Comparison of ENCODE assay signal across 25 cellular contexts in genomic region chr4:172898715-172899114, GRCh38.
DNase-seq lines count a peak whose midpoint lies in the region; ATAC-seq, FAIRE-seq and TF ChIP-seq lines count a peak whose summit lies in the region.
"Had no signal": no experiment of that assay in that cellular context is flagged by ENCODE, and none has a peak within 500 bp of the region (broad histone marks: within the 10 kb centered on the region; RNA-seq: fewer than 3 reads in every experiment).

No MANE protein-coding gene starts in this region.

- no peak overlapping the region for H3K9ac ChIP-seq in SK-N-MC (ENCODE audit: insufficient read length)
- H3K9ac ChIP-seq: BLaER1, GM23248, KMS-11 had no signal

- H3K4me1 Mint-ChIP-seq in Calu3 (ENCODE audit: low read depth, unreplicated experiment), result no peaks in the 10 kb centered on the region
- peaks cover 22% of the 10 kb centered on the region for H3K4me1 Mint-ChIP-seq in progenitor cell of endocrine pancreas (ENCODE audit: low read depth)
- no peaks in the 10 kb centered on the region for H3K4me1 Mint-ChIP-seq in activated T-cell treated with anti-CD3 and anti-CD28 coated beads, Interleukin-2, amount 50 U/mL, for 72 hours (ENCODE audit: low read depth)
- H3K4me1 Mint-ChIP-seq: CD4-positive, CD25-positive, alpha-beta regulatory T cell had no signal

- DNase-seq in Calu3 (peak; percentile 38), SK-N-MC (ENCODE audit: low read depth, low spot score) (no peak), islet precursor cell (peak; percentile 54), progenitor cell of endocrine pancreas (ENCODE audit: low spot score, unreplicated experiment) (no peak), urothelium cell line (ENCODE audit: low spot score) (no peak), omental fat pad (ENCODE audit: low spot score) (no peak)
- DNase-seq in activated T-cell treated with anti-CD3 and anti-CD28 coated beads, Interleukin-2, amount 50 U/mL, for 72 hours, result no peak
- DNase-seq: CD4-positive, CD25-positive, alpha-beta regulatory T cell; DND-41; GM23248; H7; IMR-90; MM.1S; NCI-H2029; NCI-H446; NCI-H526; NCI-H82; NK-92 treated with Interleukin-12 subunit alpha and Interleukin-12 subunit beta, amount 100 ng/mL, for 24 hours; Right ventricle myocardium superior; RPMI8226 had no signal

- no peak overlapping the region for H3K4me3 ChIP-seq in SK-N-MC
- H3K4me3 ChIP-seq: BLaER1, GM23248, SJSA1 had no signal

- CTCF ChIA-PET in Calu3 (lab: Charles Lee), result interaction anchor here (0.5 to 1.4 kb wide), 2 partner anchors 115 to 299 kb away, joined by 3 to 5 read pairs; no protein-coding TSS in a partner anchor

- intact Hi-C loops in Calu3 (cut with micrococcal nuclease; ENCODE audit: unreplicated experiment), result loop anchor here (10.0 kb wide), 1 partner anchor 86 kb away; no protein-coding TSS in a partner anchor

- no peak for ATAC-seq in omental fat pad (ENCODE audit: low FRiP score)
- no peak for ATAC-seq in activated T-cell treated with anti-CD3 and anti-CD28 coated beads, Interleukin-2, amount 50 U/mL, for 72 hours (replicated peaks in 1 of 2)
- ATAC-seq in HG03354 (IDR thresholded peaks at IDR 0.05; ENCODE audit: poor library complexity, severe bottlenecking, unreplicated experiment), result no peak

- no peaks in the 10 kb centered on the region for H3K36me3 ChIP-seq in SK-N-MC (ENCODE audit: insufficient read depth, low read length)
- H3K36me3 ChIP-seq: BLaER1, SJSA1 had no signal

- FAIRE-seq in urothelium cell line (lab: Jason Lieb, UNC), result no peak
- FAIRE-seq: GM18507 had no signal

- H3K27me3 Mint-ChIP-seq in Calu3 (ENCODE audit: unreplicated experiment) (no peaks in the 10 kb centered on the region), progenitor cell of endocrine pancreas (no peaks in the 10 kb centered on the region)
- H3K27me3 Mint-ChIP-seq in activated T-cell treated with anti-CD3 and anti-CD28 coated beads, Interleukin-2, amount 50 U/mL, for 72 hours (ENCODE audit: low read depth), result peaks cover 6% of the 10 kb centered on the region
- H3K27me3 Mint-ChIP-seq: CD4-positive, CD25-positive, alpha-beta regulatory T cell had no signal

- H3K4me3 Mint-ChIP-seq in Calu3 (ENCODE audit: low read depth, unreplicated experiment) (no peak overlapping the region), progenitor cell of endocrine pancreas (ENCODE audit: low read depth) (no peak overlapping the region)
- no peak overlapping the region for H3K4me3 Mint-ChIP-seq in activated T-cell treated with anti-CD3 and anti-CD28 coated beads, Interleukin-2, amount 50 U/mL, for 72 hours
- H3K4me3 Mint-ChIP-seq: CD4-positive, CD25-positive, alpha-beta regulatory T cell had no signal

- H3K27ac Mint-ChIP-seq in Calu3 (ENCODE audit: unreplicated experiment) (no peak overlapping the region), progenitor cell of endocrine pancreas (peak overlapping the region; percentile 80)
- no peak overlapping the region for H3K27ac Mint-ChIP-seq in activated T-cell treated with anti-CD3 and anti-CD28 coated beads, Interleukin-2, amount 50 U/mL, for 72 hours
- H3K27ac Mint-ChIP-seq: CD4-positive, CD25-positive, alpha-beta regulatory T cell had no signal

- no peaks in the 10 kb centered on the region for H3K9me3 Mint-ChIP-seq in Calu3 (ENCODE audit: low read depth, unreplicated experiment)
- peaks cover 34% of the 10 kb centered on the region for H3K9me3 Mint-ChIP-seq in progenitor cell of endocrine pancreas (ENCODE audit: low read depth)
- peaks cover 10% of the 10 kb centered on the region in 2 donors for H3K9me3 Mint-ChIP-seq in activated T-cell treated with anti-CD3 and anti-CD28 coated beads, Interleukin-2, amount 50 U/mL, for 72 hours

- H3K9me3 ChIP-seq in SK-N-MC (ENCODE audit: low read depth, low read length), result no peaks in the 10 kb centered on the region
- H3K9me3 ChIP-seq: SJSA1 had no signal

- H3K27ac ChIP-seq in SK-N-MC, result peak overlapping the region; percentile 14; the same call in 1 of the 2 replicates
- H3K27ac ChIP-seq: BLaER1, GM23248, KMS-11, SJSA1 had no signal

- no peaks in the 10 kb centered on the region for H3K36me3 Mint-ChIP-seq in Calu3 (ENCODE audit: insufficient read depth, unreplicated experiment)
- H3K36me3 Mint-ChIP-seq in progenitor cell of endocrine pancreas (ENCODE audit: insufficient read depth), result peaks cover 10% of the 10 kb centered on the region
- peaks cover 0 to 5% of the 10 kb centered on the region in 2 donors for H3K36me3 Mint-ChIP-seq in activated T-cell treated with anti-CD3 and anti-CD28 coated beads, Interleukin-2, amount 50 U/mL, for 72 hours (ENCODE audit: insufficient read depth in 2 of 2)
- H3K36me3 Mint-ChIP-seq: CD4-positive, CD25-positive, alpha-beta regulatory T cell had no signal

- TF ChIP-seq CTCF in Calu3 (IDR thresholded peaks at IDR 0.05; ENCODE audit: unreplicated experiment) (no peak), progenitor cell of endocrine pancreas (IDR thresholded peaks at IDR 0.05; ENCODE audit: unreplicated experiment) (no peak), omental fat pad (IDR thresholded peaks at IDR 0.05) (no peak)

- no TSS peak for BruUV-seq in Calu3 (replicated peaks; lab: Mats Ljungman, UMichigan)

Comparison
In these comparisons a context has a peak if more than half of its experiments do, and no peak if none do; other contexts are left out.
1. DNase-seq: peak in Calu3 (single experiment) and islet precursor cell (single experiment); none in SK-N-MC (single experiment), progenitor cell of endocrine pancreas (single experiment), urothelium cell line (single experiment), omental fat pad (single experiment) and activated T-cell treated with anti-CD3 and anti-CD28 coated beads, Interleukin-2, amount 50 U/mL, for 72 hours (0 of 2).